Comparison of ENCODE assay signal across 1 cellular context in the genomic region with DNA sequence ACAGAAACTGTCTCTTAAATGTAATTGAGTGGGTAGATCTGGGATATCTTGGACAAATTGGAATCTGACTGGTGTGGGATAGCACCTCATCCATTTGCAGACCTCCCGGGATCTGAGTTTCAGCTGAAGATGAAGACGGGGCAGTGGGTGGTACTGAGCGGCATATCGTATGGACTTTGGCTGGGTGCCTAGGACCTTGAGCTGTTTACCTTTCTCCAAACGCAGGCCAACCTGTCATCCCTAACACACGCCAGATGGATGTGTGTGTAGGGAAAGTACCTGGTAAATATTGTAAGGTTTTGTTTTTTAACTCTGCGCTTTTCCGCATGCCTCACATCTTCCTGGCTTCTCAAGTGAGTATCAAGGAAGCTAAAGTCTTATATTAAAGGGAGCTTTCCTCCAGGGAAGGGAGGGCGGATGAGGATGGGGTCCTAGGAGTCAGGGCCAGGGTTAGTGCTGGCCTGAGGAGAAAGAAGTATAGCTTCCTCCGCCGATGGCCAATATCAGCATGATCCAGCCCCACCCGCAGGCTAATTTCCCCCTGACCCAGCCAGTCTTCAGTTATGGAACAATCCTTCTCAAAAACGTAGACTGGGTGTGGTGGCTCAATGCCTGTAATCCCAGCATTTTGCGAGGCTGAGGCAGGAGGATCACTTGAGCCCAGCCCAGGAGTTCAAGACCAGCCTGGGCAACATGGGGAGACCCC.
TF ChIP-seq lines count a peak whose summit lies in the region.

No MANE protein-coding gene starts in this region.

TF ChIP-seq in HepG2, 621 proteins besides CTCF, POLR2A, EP300 and RAD21 (continued from another document and continues in another):
- TF ChIP-seq ZNF644 (CRISPR knock-in tag; IDR thresholded peaks at IDR 0.05; ENCODE audit: low read depth), result 0 out of 2 replicates have a peak, but pooled peaks have one; percentile 6
- no peak for TF ChIP-seq KLF12 (CRISPR knock-in tag; IDR thresholded peaks at IDR 0.05; ENCODE audit: borderline replicate concordance)
- TF ChIP-seq SRSF4 (IDR thresholded peaks at IDR 0.05; ENCODE audit: low read depth, low read length, poor library complexity, severe bottlenecking), result no peak
- TF ChIP-seq SOX13 (IDR thresholded peaks at IDR 0.05), result no peak
- TF ChIP-seq SOX13 (CRISPR knock-in tag; conservative IDR thresholded peaks at IDR 0.05 in 1 of 2, IDR thresholded peaks at IDR 0.05 in 1 of 2), result peak in 1 of 2 experiments; percentile 46; a peak in 1 of 4 replicates
- TF ChIP-seq NFATC3 (CRISPR knock-in tag; IDR thresholded peaks at IDR 0.05), result no peak
- no peak for TF ChIP-seq MZF1 (CRISPR knock-in tag; IDR thresholded peaks at IDR 0.05; ENCODE audit: borderline replicate concordance)
- no peak for TF ChIP-seq PAX8 (CRISPR knock-in tag; IDR thresholded peaks at IDR 0.05; ENCODE audit: borderline replicate concordance)
- no peak for TF ChIP-seq FOXM1 (CRISPR knock-in tag; IDR thresholded peaks at IDR 0.05)
- TF ChIP-seq ZBTB40 (IDR thresholded peaks at IDR 0.05), result no peak
- TF ChIP-seq ZBTB40 (CRISPR knock-in tag; IDR thresholded peaks at IDR 0.05), result no peak
- TF ChIP-seq IRF1 (CRISPR knock-in tag; IDR thresholded peaks at IDR 0.05; ENCODE audit: low read depth), result no peak
- no peak for TF ChIP-seq ZNF605 (CRISPR knock-in tag; IDR thresholded peaks at IDR 0.05)
- no peak for TF ChIP-seq NR2F6 (IDR thresholded peaks at IDR 0.05)
- no peak for TF ChIP-seq NR2F6 (CRISPR knock-in tag; IDR thresholded peaks at IDR 0.05)
- TF ChIP-seq, protein P1, sequence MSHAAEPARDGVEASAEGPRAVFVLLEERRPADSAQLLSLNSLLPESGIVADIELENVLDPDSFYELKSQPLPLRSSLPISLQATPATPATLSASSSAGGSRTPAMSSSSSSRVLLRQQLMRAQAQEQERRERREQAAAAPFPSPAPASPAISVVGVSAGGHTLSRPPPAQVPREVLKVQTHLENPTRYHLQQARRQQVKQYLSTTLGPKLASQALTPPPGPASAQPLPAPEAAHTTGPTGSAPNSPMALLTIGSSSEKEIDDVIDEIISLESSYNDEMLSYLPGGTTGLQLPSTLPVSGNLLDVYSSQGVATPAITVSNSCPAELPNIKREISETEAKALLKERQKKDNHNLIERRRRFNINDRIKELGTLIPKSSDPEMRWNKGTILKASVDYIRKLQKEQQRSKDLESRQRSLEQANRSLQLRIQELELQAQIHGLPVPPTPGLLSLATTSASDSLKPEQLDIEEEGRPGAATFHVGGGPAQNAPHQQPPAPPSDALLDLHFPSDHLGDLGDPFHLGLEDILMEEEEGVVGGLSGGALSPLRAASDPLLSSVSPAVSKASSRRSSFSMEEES (CRISPR knock-in tag; IDR thresholded peaks at IDR 0.05), result no peak
- TF ChIP-seq EEA1 (CRISPR knock-in tag; IDR thresholded peaks at IDR 0.05; ENCODE audit: borderline replicate concordance), result no peak
- no peak for TF ChIP-seq EED (CRISPR knock-in tag; IDR thresholded peaks at IDR 0.05)
- TF ChIP-seq FOXO1 (CRISPR knock-in tag; IDR thresholded peaks at IDR 0.05), result peak; percentile 75; the same call in 1 of the 2 replicates
- no peak for TF ChIP-seq ZNF549 (CRISPR knock-in tag; IDR thresholded peaks at IDR 0.05)
- TF ChIP-seq ZNF792 (CRISPR knock-in tag; IDR thresholded peaks at IDR 0.05), result 0 out of 2 replicates have a peak, but pooled peaks have one; percentile 22
- no peak for TF ChIP-seq CREB1 (IDR thresholded peaks at IDR 0.05)
- TF ChIP-seq CREB1 (CRISPR knock-in tag; IDR thresholded peaks at IDR 0.05), result no peak
- no peak for TF ChIP-seq ZNF772 (CRISPR knock-in tag; IDR thresholded peaks at IDR 0.05)
- TF ChIP-seq, protein P2, sequence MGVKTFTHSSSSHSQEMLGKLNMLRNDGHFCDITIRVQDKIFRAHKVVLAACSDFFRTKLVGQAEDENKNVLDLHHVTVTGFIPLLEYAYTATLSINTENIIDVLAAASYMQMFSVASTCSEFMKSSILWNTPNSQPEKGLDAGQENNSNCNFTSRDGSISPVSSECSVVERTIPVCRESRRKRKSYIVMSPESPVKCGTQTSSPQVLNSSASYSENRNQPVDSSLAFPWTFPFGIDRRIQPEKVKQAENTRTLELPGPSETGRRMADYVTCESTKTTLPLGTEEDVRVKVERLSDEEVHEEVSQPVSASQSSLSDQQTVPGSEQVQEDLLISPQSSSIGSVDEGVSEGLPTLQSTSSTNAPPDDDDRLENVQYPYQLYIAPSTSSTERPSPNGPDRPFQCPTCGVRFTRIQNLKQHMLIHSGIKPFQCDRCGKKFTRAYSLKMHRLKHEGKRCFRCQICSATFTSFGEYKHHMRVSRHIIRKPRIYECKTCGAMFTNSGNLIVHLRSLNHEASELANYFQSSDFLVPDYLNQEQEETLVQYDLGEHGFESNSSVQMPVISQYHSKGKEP (CRISPR knock-in tag; IDR thresholded peaks at IDR 0.05), result no peak
- TF ChIP-seq, protein P3, sequence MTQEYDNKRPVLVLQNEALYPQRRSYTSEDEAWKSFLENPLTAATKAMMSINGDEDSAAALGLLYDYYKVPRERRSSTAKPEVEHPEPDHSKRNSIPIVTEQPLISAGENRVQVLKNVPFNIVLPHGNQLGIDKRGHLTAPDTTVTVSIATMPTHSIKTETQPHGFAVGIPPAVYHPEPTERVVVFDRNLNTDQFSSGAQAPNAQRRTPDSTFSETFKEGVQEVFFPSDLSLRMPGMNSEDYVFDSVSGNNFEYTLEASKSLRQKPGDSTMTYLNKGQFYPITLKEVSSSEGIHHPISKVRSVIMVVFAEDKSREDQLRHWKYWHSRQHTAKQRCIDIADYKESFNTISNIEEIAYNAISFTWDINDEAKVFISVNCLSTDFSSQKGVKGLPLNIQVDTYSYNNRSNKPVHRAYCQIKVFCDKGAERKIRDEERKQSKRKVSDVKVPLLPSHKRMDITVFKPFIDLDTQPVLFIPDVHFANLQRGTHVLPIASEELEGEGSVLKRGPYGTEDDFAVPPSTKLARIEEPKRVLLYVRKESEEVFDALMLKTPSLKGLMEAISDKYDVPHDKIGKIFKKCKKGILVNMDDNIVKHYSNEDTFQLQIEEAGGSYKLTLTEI (CRISPR knock-in tag; conservative IDR thresholded peaks at IDR 0.05), result no peak
- no peak for TF ChIP-seq ZFP36L1 (CRISPR knock-in tag; IDR thresholded peaks at IDR 0.05)
- TF ChIP-seq FOXJ3 (CRISPR knock-in tag; IDR thresholded peaks at IDR 0.05; ENCODE audit: borderline replicate concordance), result peak; percentile 29; the same call in 1 of the 2 replicates
- TF ChIP-seq ONECUT2 (CRISPR knock-in tag; IDR thresholded peaks at IDR 0.05), result no peak
- no peak for TF ChIP-seq ZBTB10 (CRISPR knock-in tag; IDR thresholded peaks at IDR 0.05; ENCODE audit: borderline replicate concordance)
- no peak for TF ChIP-seq STAT6 (CRISPR knock-in tag; IDR thresholded peaks at IDR 0.05; ENCODE audit: borderline replicate concordance)
- TF ChIP-seq, protein P4, sequence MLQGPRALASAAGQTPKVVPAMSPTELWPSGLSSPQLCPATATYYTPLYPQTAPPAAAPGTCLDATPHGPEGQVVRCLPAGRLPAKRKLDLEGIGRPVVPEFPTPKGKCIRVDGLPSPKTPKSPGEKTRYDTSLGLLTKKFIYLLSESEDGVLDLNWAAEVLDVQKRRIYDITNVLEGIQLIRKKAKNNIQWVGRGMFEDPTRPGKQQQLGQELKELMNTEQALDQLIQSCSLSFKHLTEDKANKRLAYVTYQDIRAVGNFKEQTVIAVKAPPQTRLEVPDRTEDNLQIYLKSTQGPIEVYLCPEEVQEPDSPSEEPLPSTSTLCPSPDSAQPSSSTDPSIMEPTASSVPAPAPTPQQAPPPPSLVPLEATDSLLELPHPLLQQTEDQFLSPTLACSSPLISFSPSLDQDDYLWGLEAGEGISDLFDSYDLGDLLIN (CRISPR knock-in tag; IDR thresholded peaks at IDR 0.05; ENCODE audit: borderline replicate concordance), result no peak
